Comparison of ENCODE assay signal across 8 cellular contexts in the genomic region with DNA sequence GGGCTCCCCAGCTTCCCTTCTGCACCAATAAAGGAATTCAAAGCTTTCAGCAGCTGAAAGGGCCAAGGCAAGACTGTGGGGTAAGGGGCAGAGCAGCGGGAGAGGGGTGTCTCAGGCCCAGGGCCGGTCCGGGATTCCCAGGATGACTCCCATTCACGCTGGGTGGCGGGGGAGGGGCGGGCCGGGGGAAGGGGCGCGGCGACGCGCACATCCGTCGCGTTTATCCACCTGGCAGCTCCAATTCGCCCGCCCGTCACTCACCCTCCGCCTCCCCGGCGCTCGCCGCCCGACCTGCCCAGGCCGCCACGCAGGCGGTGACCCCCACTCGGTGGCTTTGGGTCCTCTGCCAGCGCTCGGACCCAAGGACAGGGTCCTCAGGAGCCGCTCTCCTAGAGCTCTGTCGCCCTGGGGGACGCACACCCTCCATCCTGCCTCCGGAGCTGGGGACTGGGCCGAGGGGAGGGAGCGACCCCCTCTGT. TPM values are rescaled to one million over a fixed set of nuclear protein-coding genes. Genes with fewer than 3 reads are reported as not detected.
DNase-seq lines count a peak whose midpoint lies in the region; ATAC-seq, FAIRE-seq and TF ChIP-seq lines count a peak whose summit lies in the region.

No MANE protein-coding gene starts in this region.

- in situ Hi-C loops in astrocyte of the cerebellum (cut with HindIII; ENCODE audit: low sequenced_read_pairs) = no loop called here
- in situ Hi-C loops in HepG2 (cut with HindIII; ENCODE audit: extremely low pct_ligation_motif_present, low pct_unique_long_range_greater_than_20kb) = no loop called here

- H3K4me1 Mint-ChIP-seq in HFFc6 (ENCODE audit: low read depth) (peaks cover 50% of the 10 kb centered on the region), type B pancreatic cell (ENCODE audit: unreplicated experiment) (peaks cover 6% of the 10 kb centered on the region)

- H3K36me3 ChIP-seq in HepG2 (replicated peaks in 1 of 2; ENCODE audit: control insufficient read depth in 1 of 2, insufficient read depth in 2 of 2, low read length in 2 of 2) = no peaks in the 10 kb centered on the region

- POLR2A ChIA-PET in HepG2 (lab: Yijun Ruan, JAX) = interaction anchor here (0.7 to 2.1 kb wide), 3 partner anchors 14 to 116 kb away, joined by 3 to 5 read pairs (median 4); a partner anchor contains a TSS

- H3K27me3 Mint-ChIP-seq in HFFc6 (ENCODE audit: insufficient read depth) (no peaks in the 10 kb centered on the region; the same call in 1 of the 2 replicates), type B pancreatic cell (peaks cover 37% of the 10 kb centered on the region)

- WGBS in HepG2 (ENCODE audit: low lambda C conversion rate) = 5% methylated on average over 4 of the region's 36 CpGs

- peak overlapping the region; percentile 73 for H3K4me3 Mint-ChIP-seq in HFFc6
- peak overlapping the region; percentile 72 for H3K4me3 Mint-ChIP-seq in type B pancreatic cell

- no peak overlapping the region for H2AFZ ChIP-seq in HepG2 (ENCODE audit: low read length)

- H3K9ac ChIP-seq in HepG2 (ENCODE audit: insufficient read depth, low read depth, low read length) = no peak overlapping the region

- H3K4me1 ChIP-seq in HepG2 (ENCODE audit: insufficient read depth, low read length) = peaks cover 32% of the 10 kb centered on the region

- peak; percentile 53 for DNase-seq in AG08396 (ENCODE audit: low spot score)
- DNase-seq in HFFc6 = no peak
- no peak for DNase-seq in astrocyte of the cerebellum (ENCODE audit: low read depth)
- DNase-seq in HepG2 (ENCODE audit: low spot score) = no peak
- no peak for DNase-seq in type B pancreatic cell (ENCODE audit: extremely low spot score, unreplicated experiment)
- no peak for DNase-seq in midbrain (lab: John Stamatoyannopoulos, UW)

- ATAC-seq in HepG2 (peak; percentile 19), HG02610 (IDR thresholded peaks at IDR 0.05; ENCODE audit: unreplicated experiment) (no peak), HG03097 (IDR thresholded peaks at IDR 0.05; ENCODE audit: low FRiP score, unreplicated experiment) (no peak)

- H3K27me3 ChIP-seq in HepG2 (ENCODE audit: control insufficient read depth in 1 of 2, insufficient read depth in 2 of 2, low read length in 2 of 2) = peaks cover 19 to 68% of the 10 kb centered on the region in 2 experiments

- H3K9me3 ChIP-seq in HepG2 (ENCODE audit: low read length) = no peaks in the 10 kb centered on the region

- H3K36me3 Mint-ChIP-seq in HFFc6 (ENCODE audit: low read depth) (no peaks in the 10 kb centered on the region), type B pancreatic cell (no peaks in the 10 kb centered on the region)

- no peaks in the 10 kb centered on the region for H4K20me1 ChIP-seq in HepG2 (ENCODE audit: insufficient read depth, low read length)

- H3K27ac ChIP-seq in HepG2 (ENCODE audit: extremely low read length, insufficient read depth, low read length) = no peak overlapping the region

- TF ChIP-seq EP300 in HepG2 (IDR thresholded peaks at IDR 0.05; ENCODE audit: low read depth in 2 of 2, low read length in 2 of 2) (no peak), HepG2 (CRISPR knock-in tag; IDR thresholded peaks at IDR 0.05; ENCODE audit: borderline replicate concordance) (no peak)

- no peak for TF ChIP-seq RAD21 in HepG2 (CRISPR knock-in tag; IDR thresholded peaks at IDR 0.05)

- H3K9me3 Mint-ChIP-seq in HFFc6 (no peaks in the 10 kb centered on the region), type B pancreatic cell (no peaks in the 10 kb centered on the region)

- H3K4me3 ChIP-seq in astrocyte of the cerebellum (ENCODE audit: low read depth, low read length) = peak overlapping the region; percentile 43
- H3K4me3 ChIP-seq in HepG2 (replicated peaks in 1 of 3; ENCODE audit: insufficient read depth in 1 of 3, low read depth in 2 of 3, low read length in 3 of 3) = peak overlapping the region; percentile 43 to 74 (median 60)

- no peak for TF ChIP-seq POLR2A in HepG2 (IDR thresholded peaks at IDR 0.05; ENCODE audit: insufficient read depth in 1 of 2, low read depth in 2 of 2, low read length in 2 of 2)

- no peak for FAIRE-seq in HepG2 (lab: Jason Lieb, UNC)

- no peak for TF ChIP-seq CTCF in HFFc6 (IDR thresholded peaks at IDR 0.05)
- TF ChIP-seq CTCF in astrocyte of the cerebellum (IDR thresholded peaks at IDR 0.05; ENCODE audit: low read depth, low read length, missing control alignments) = no peak
- no peak for TF ChIP-seq CTCF in HepG2 (CRISPR knock-in tag; IDR thresholded peaks at IDR 0.05)
- TF ChIP-seq CTCF in type B pancreatic cell (conservative IDR thresholded peaks at IDR 0.05) = no peak

- H3K4me2 ChIP-seq in HepG2 (ENCODE audit: low read depth, low read length) = peak overlapping the region; percentile 70

- intact Hi-C loops in HepG2 (cut with micrococcal nuclease; ENCODE audit: unreplicated experiment) = no loop called here

- BruUV-seq in HepG2 (replicated peaks; lab: Mats Ljungman, UMichigan) = no TSS peak

- H3K79me2 ChIP-seq in HepG2 (ENCODE audit: insufficient read depth, low read length) = no peaks in the 10 kb centered on the region

- H3K27ac Mint-ChIP-seq in HFFc6 (peak overlapping the region; percentile 85), type B pancreatic cell (no peak overlapping the region)

- CTCF ChIA-PET in HepG2 (lab: Yijun Ruan, JAX; ENCODE audit: low intra/inter-chr PET ratio, low total read pairs) = no interaction called here

RNA-seq across cellular contexts. Expression of a gene that starts 3.7 kb away (rescaled TPM):
- total RNA-seq in HFFc6 (2021; fragmentation: NEBNext Ultra II Directional; extraction: Animal tissue kit (Norgen Biotek cat#: 25700)) = 1 to 10 TPM; 4.9 to 8.8 (median 6.4) TPM
- 0.09 TPM in 1 of 2 replicates, not detected in the other for total RNA-seq in HepG2 (2016; rRNA removed; fragmentation: Illumina TruSeq; extraction: Trizol)
- not detected in 2 replicates for total RNA-seq in HepG2 (2016; cell fraction: cytosol; rRNA removed; fragmentation: Illumina TruSeq; extraction: Trizol; ENCODE audit: low read depth)
- 0.04 TPM in 1 of 2 replicates, not detected in the other for total RNA-seq in HepG2 (2016; cell fraction: insoluble cytoplasmic fraction; rRNA removed; fragmentation: Illumina TruSeq; extraction: Trizol)
- total RNA-seq in HepG2 (2016; cell fraction: membrane; rRNA removed; fragmentation: Illumina TruSeq; extraction: Trizol) = not detected in 2 replicates
- 0.09 TPM in 1 of 2 replicates, not detected in the other for total RNA-seq in HepG2 (2016; cell fraction: nucleus; rRNA removed; fragmentation: Illumina TruSeq; extraction: Trizol)
- 0.03 TPM in 1 of 2 replicates, not detected in the other for polyA plus RNA-seq in HepG2 (2011; rRNA removed)
- 0.04 TPM in 1 of 2 replicates, not detected in the other for polyA plus RNA-seq in HepG2 (2011; cell fraction: cytosol; rRNA removed)
- polyA plus RNA-seq in HepG2 (2011; cell fraction: nucleus; rRNA removed) = 0.14 and 0.31 TPM in 2 replicates
- polyA plus RNA-seq in HepG2 (2012) = 0.07 TPM in 1 of 2 replicates, not detected in the other
- not detected in 2 replicates for polyA plus RNA-seq in HepG2 (2016; cell fraction: cytosol; fragmentation: Illumina TruSeq; extraction: Trizol; ENCODE audit: low read depth)
- not detected in 2 replicates for polyA plus RNA-seq in HepG2 (2016; cell fraction: insoluble cytoplasmic fraction; fragmentation: Illumina TruSeq; extraction: Trizol; ENCODE audit: low read depth)
- not detected in 2 replicates for polyA plus RNA-seq in HepG2 (2016; cell fraction: membrane; fragmentation: Illumina TruSeq; extraction: Trizol; ENCODE audit: low read depth)
- 0.29 TPM in 1 of 2 replicates, not detected in the other for polyA plus RNA-seq in HepG2 (2016; cell fraction: nucleus; fragmentation: Illumina TruSeq; extraction: Trizol; ENCODE audit: insufficient read depth, low read depth)
- polyA minus RNA-seq in HepG2 (2011; rRNA and poly(A)+ RNA removed; ENCODE audit: low replicate concordance) = 2.1 TPM in 1 of 2 replicates, not detected in the other
- not detected in 2 replicates for polyA minus RNA-seq in HepG2 (2011; cell fraction: cytosol; rRNA and poly(A)+ RNA removed)
- not detected in 2 replicates for polyA minus RNA-seq in HepG2 (2011; cell fraction: nucleus; rRNA and poly(A)+ RNA removed)
- total RNA-seq in type B pancreatic cell (ENCODE audit: low replicate concordance) = 3.2 and 14.2 TPM in 2 replicates

RNA-seq across cellular contexts. Expression of a gene that starts 55.4 kb away (rescaled TPM):
- total RNA-seq in HFFc6 (2021; fragmentation: NEBNext Ultra II Directional; extraction: Animal tissue kit (Norgen Biotek cat#: 25700)) = 10 to 100 TPM; 33.7 to 40.4 (median 35.8) TPM
- total RNA-seq in HepG2 (2016; rRNA removed; fragmentation: Illumina TruSeq; extraction: Trizol) = 0.08 and 0.24 TPM in 2 replicates
- not detected in 2 replicates for total RNA-seq in HepG2 (2016; cell fraction: cytosol; rRNA removed; fragmentation: Illumina TruSeq; extraction: Trizol; ENCODE audit: low read depth)
- total RNA-seq in HepG2 (2016; cell fraction: insoluble cytoplasmic fraction; rRNA removed; fragmentation: Illumina TruSeq; extraction: Trizol) = 0.12 and 0.15 TPM in 2 replicates
- 0.09 and 0.17 TPM in 2 replicates for total RNA-seq in HepG2 (2016; cell fraction: membrane; rRNA removed; fragmentation: Illumina TruSeq; extraction: Trizol)
- 0.09 TPM in 1 of 2 replicates, not detected in the other for total RNA-seq in HepG2 (2016; cell fraction: nucleus; rRNA removed; fragmentation: Illumina TruSeq; extraction: Trizol)
- polyA plus RNA-seq in HepG2 (2011; rRNA removed) = 0.26 and 0.29 TPM in 2 replicates
- polyA plus RNA-seq in HepG2 (2011; cell fraction: cytosol; rRNA removed) = 0.09 and 0.24 TPM in 2 replicates
- polyA plus RNA-seq in HepG2 (2011; cell fraction: nucleus; rRNA removed) = 0.57 and 0.74 TPM in 2 replicates
- polyA plus RNA-seq in HepG2 (2012) = 0.07 and 0.09 TPM in 2 replicates
- polyA plus RNA-seq in HepG2 (2016; cell fraction: cytosol; fragmentation: Illumina TruSeq; extraction: Trizol; ENCODE audit: low read depth) = not detected in 2 replicates
- 0.24 TPM in 1 of 2 replicates, not detected in the other for polyA plus RNA-seq in HepG2 (2016; cell fraction: insoluble cytoplasmic fraction; fragmentation: Illumina TruSeq; extraction: Trizol; ENCODE audit: low read depth)
- polyA plus RNA-seq in HepG2 (2016; cell fraction: membrane; fragmentation: Illumina TruSeq; extraction: Trizol; ENCODE audit: low read depth) = 0.12 TPM in 1 of 2 replicates, not detected in the other
- 0.65 and 1.1 TPM in 2 replicates for polyA plus RNA-seq in HepG2 (2016; cell fraction: nucleus; fragmentation: Illumina TruSeq; extraction: Trizol; ENCODE audit: insufficient read depth, low read depth)
- polyA minus RNA-seq in HepG2 (2011; rRNA and poly(A)+ RNA removed; ENCODE audit: low replicate concordance) = 1.4 and 1.6 TPM in 2 replicates
- not detected in 2 replicates for polyA minus RNA-seq in HepG2 (2011; cell fraction: cytosol; rRNA and poly(A)+ RNA removed)
- polyA minus RNA-seq in HepG2 (2011; cell fraction: nucleus; rRNA and poly(A)+ RNA removed) = not detected in 2 replicates
- total RNA-seq in type B pancreatic cell (ENCODE audit: low replicate concordance) = 0.52 and 1.1 TPM in 2 replicates

RNA-seq across cellular contexts. Expression of a gene that starts 56.6 kb away (rescaled TPM):
- 100 to 1,000 TPM in 1 of 6 experiments, 10 to 100 TPM in 5; 74.1 to 100 (median 87.6) TPM for total RNA-seq in HFFc6 (2021; fragmentation: NEBNext Ultra II Directional; extraction: Animal tissue kit (Norgen Biotek cat#: 25700))
- total RNA-seq in HepG2 (2016; rRNA removed; fragmentation: Illumina TruSeq; extraction: Trizol) (2.0 and 12.2 TPM in 2 replicates), type B pancreatic cell (ENCODE audit: low replicate concordance) (4.6 and 53.5 TPM in 2 replicates)
- total RNA-seq in HepG2 (2016; cell fraction: cytosol; rRNA removed; fragmentation: Illumina TruSeq; extraction: Trizol; ENCODE audit: low read depth) = 0.61 and 0.62 TPM in 2 replicates
- total RNA-seq in HepG2 (2016; cell fraction: insoluble cytoplasmic fraction; rRNA removed; fragmentation: Illumina TruSeq; extraction: Trizol) = 2.0 and 13.0 TPM in 2 replicates
- total RNA-seq in HepG2 (2016; cell fraction: membrane; rRNA removed; fragmentation: Illumina TruSeq; extraction: Trizol) = 0.76 and 1.1 TPM in 2 replicates
- 18.2 and 22.6 TPM in 2 replicates for total RNA-seq in HepG2 (2016; cell fraction: nucleus; rRNA removed; fragmentation: Illumina TruSeq; extraction: Trizol)
- 4.3 and 5.1 TPM in 2 replicates for polyA plus RNA-seq in HepG2 (2011; rRNA removed)
- 0.54 and 0.85 TPM in 2 replicates for polyA plus RNA-seq in HepG2 (2011; cell fraction: cytosol; rRNA removed)
- 61.1 and 62.0 TPM in 2 replicates for polyA plus RNA-seq in HepG2 (2011; cell fraction: nucleus; rRNA removed)
- 4.7 and 5.1 TPM in 2 replicates for polyA plus RNA-seq in HepG2 (2012)
- polyA plus RNA-seq in HepG2 (2016; cell fraction: cytosol; fragmentation: Illumina TruSeq; extraction: Trizol; ENCODE audit: low read depth) = 0.29 and 0.41 TPM in 2 replicates
- polyA plus RNA-seq in HepG2 (2016; cell fraction: insoluble cytoplasmic fraction; fragmentation: Illumina TruSeq; extraction: Trizol; ENCODE audit: low read depth) = 1.5 and 2.3 TPM in 2 replicates
- 0.43 and 0.78 TPM in 2 replicates for polyA plus RNA-seq in HepG2 (2016; cell fraction: membrane; fragmentation: Illumina TruSeq; extraction: Trizol; ENCODE audit: low read depth)
- 57.7 and 64.7 TPM in 2 replicates for polyA plus RNA-seq in HepG2 (2016; cell fraction: nucleus; fragmentation: Illumina TruSeq; extraction: Trizol; ENCODE audit: insufficient read depth, low read depth)
- polyA minus RNA-seq in HepG2 (2011; rRNA and poly(A)+ RNA removed; ENCODE audit: low replicate concordance) = 1.4 and 4.1 TPM in 2 replicates
- polyA minus RNA-seq in HepG2 (2011; cell fraction: cytosol; rRNA and poly(A)+ RNA removed) = 0.69 and 1.6 TPM in 2 replicates
- polyA minus RNA-seq in HepG2 (2011; cell fraction: nucleus; rRNA and poly(A)+ RNA removed) = 6.8 and 10.1 TPM in 2 replicates

Comparison
In these comparisons a context has a peak if more than half of its experiments do, and no peak if none do; other contexts are left out.
1. RNA of a gene that starts 55.4 kb away (total RNA-seq): 33.7 to 40.4 TPM in HFFc6; 0.52 to 1.1 TPM in type B pancreatic cell and 0.08 to 0.24 TPM in HepG2; every median in the first group is over 10 times any median in the second.